Comparison of ENCODE assay signal across 1 cellular context in the genomic region with DNA sequence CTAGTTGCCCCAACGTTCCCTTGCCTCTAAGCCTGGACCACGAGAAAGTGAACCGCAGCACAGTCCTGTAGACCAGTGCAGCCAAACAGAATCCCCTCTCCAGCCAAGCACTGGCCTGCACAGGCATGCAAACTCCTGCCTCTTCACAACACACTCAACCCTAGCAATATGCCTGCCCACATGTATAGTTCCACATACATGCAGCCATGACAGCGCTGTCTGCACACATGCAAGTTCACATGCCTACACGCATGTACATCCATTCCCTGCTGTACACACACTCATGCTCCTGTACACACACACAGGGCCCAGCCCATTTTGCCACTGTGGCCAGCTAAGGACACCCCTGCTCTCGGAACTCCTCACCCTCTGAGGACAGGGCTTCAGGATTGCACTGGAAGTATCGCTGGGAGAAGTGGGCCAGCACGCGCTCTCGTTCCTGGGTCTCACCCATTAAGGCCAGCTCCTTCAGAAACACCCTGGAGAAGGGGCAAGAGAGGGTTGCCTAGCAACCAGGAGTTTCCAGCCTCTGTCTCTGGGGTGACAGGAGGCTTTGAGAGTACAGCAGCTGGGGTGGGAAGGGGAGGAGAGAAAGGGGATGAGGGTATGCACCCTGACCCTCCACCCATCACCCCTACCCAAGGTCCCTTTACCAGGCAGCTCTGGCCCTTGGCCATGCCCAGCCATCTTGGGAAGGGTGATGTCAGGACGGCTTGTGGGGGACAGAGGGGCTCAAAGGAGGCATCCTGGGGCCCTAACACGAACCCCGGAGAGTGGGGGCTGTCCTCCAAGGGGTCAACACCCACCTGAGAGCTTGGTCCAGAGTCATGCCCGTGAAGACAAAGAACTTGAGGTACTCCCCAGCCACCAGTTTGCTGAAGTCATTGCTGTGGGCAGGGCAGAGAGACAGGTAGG.
A peak's percentile ranks its signal among the peaks of the same experiment; 100 is the strongest.
TF ChIP-seq lines count a peak whose summit lies in the region.

No MANE protein-coding gene starts in this region.

TF ChIP-seq in K562, 482 proteins besides CTCF, POLR2A, EP300 and RAD21:
- TF ChIP-seq TAF1 (IDR thresholded peaks at IDR 0.05; ENCODE audit: control insufficient read depth, extremely low read depth, insufficient read depth, low read length, severe bottlenecking) (no peak), RFX1 (IDR thresholded peaks at IDR 0.05) (peak; percentile 79)
